8 cellular contexts compared by ENCODE assay signal in the genomic region with DNA sequence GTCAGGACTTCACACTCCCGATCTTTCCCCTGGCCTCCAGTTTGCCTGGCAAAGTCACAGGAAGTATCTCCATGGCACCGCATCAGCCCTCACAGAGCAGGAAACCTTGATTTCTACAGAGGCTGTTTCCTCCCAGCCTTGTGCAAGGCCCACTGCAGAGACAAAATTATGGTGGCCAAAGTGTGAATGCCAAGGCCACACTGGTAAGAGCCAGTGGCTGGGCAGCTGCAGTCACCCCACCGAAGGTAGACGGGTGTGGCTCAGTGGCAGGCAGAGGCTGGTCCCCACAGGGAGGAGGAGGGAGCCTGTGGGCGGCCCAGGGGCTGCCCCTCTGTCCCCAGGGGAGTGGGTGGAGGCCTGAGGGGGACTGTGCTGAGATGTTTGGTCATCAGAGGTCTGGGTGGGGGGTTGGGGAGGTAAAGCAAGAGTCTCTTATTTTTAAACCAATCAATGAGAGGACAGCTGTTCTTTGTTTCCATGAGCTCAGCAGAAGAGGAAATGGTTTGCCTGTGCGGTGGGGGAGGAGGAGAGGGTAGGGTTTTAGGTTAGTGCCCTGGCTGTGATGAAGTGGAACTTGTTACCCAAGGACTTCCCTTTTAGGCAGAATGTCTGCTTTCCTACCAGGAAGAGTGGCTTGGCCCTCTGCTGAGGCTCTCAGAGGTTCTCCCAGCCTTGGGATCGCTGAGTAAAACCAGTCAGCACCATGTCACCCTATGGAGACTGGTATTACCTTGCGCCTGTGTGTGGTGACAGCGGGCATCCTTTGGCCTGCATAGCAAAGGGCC. TPM values are rescaled to one million over a fixed set of nuclear protein-coding genes. Genes with fewer than 3 reads are reported as not detected.
DNase-seq lines count a peak whose midpoint lies in the region; ATAC-seq and TF ChIP-seq lines count a peak whose summit lies in the region.

No MANE protein-coding gene starts in this region.

- H3K4me1 ChIP-seq in mononuclear cell (ENCODE audit: insufficient read depth, low read length): peaks cover 94% of the 10 kb centered on the region

- H3K27ac Mint-ChIP-seq in T-helper 17 cell (peak overlapping the region; percentile 100), brain (peak overlapping the region; percentile 41 to 98 (median 90))

- peak overlapping the region; percentile 92 for H3K27ac ChIP-seq in HL-60 (replicated peaks)

- H3K36me3 Mint-ChIP-seq in T-helper 17 cell (ENCODE audit: low read depth) (no peaks in the 10 kb centered on the region), brain (no peaks in the 10 kb centered on the region)

- peak; percentile 92 for DNase-seq in DMS153 treated with DMSO at 0.1 percent for 48 hours (lab: John Stamatoyannopoulos, UW; ENCODE audit: unreplicated experiment)
- peak; percentile 97 to 99 for DNase-seq in HL-60 (ENCODE audit: low read depth in 1 of 2, low spot score in 1 of 2)
- DNase-seq in T-helper 17 cell: peak; percentile 40 to 63 (median 52)
- DNase-seq in stimulated activated naive CD4-positive, alpha-beta T cell (lab: John Stamatoyannopoulos, UW): peak; percentile 42 to 83 (median 77)
- no peak for DNase-seq in RKO (ENCODE audit: low spot score)

- H3K27me3 Mint-ChIP-seq in T-helper 17 cell (no peaks in the 10 kb centered on the region), brain (peaks cover 4% of the 10 kb centered on the region)

- ATAC-seq in GM21360 (IDR thresholded peaks at IDR 0.05; ENCODE audit: unreplicated experiment) (peak; percentile 39), T-helper 17 cell (peak; percentile 34)

- H3K4me1 Mint-ChIP-seq in T-helper 17 cell (peaks cover 58% of the 10 kb centered on the region), brain (peaks cover 86% of the 10 kb centered on the region)

- no peak for TF ChIP-seq CTCF in HL-60 (IDR thresholded peaks at IDR 0.05; ENCODE audit: insufficient read depth, low read length)
- no peak for TF ChIP-seq CTCF in brain (conservative IDR thresholded peaks at IDR 0.05)

- peaks cover 0 to 2% (median 0%) of the 10 kb centered on the region in 5 experiments for H3K9me3 Mint-ChIP-seq in brain

- H3K4me3 ChIP-seq in HL-60 (replicated peaks; ENCODE audit: insufficient read depth, low read length): no peak overlapping the region
- H3K4me3 ChIP-seq in mononuclear cell (ENCODE audit: low read length): peak overlapping the region; percentile 3

- H3K9me3 ChIP-seq in T-helper 17 cell (ENCODE audit: control insufficient read depth, low read length, poor library complexity, severe bottlenecking): no peaks in the 10 kb centered on the region
- no peaks in the 10 kb centered on the region for H3K9me3 ChIP-seq in mononuclear cell (ENCODE audit: low read depth, low read length)

- no peaks in the 10 kb centered on the region for H3K27me3 ChIP-seq in HL-60 (ENCODE audit: insufficient read depth, poor library complexity, severe bottlenecking)
- no peaks in the 10 kb centered on the region for H3K27me3 ChIP-seq in mononuclear cell (ENCODE audit: insufficient read depth, low read length)

- peak overlapping the region; percentile 75 for H3K4me3 Mint-ChIP-seq in T-helper 17 cell
- no peak overlapping the region for H3K4me3 Mint-ChIP-seq in brain

RNA-seq across cellular contexts. Expression of a gene that starts 18.0 kb away (rescaled TPM):
- total RNA-seq in T-helper 17 cell: 100 to 1,000 TPM; 584 to 606 TPM
- polyA plus RNA-seq in brain (ENCODE audit: insufficient read depth, low read depth, low replicate concordance): 117 TPM
- 842 TPM for total RNA-seq in mononuclear cell

RNA-seq across cellular contexts. Expression of a gene that starts 57.8 kb away (rescaled TPM):
- total RNA-seq in T-helper 17 cell: 1 to 10 TPM in 1 of 2 donors, under 1 TPM in 1; 0.13 to 1.0 TPM
- 0.49 TPM for polyA plus RNA-seq in brain (ENCODE audit: insufficient read depth, low read depth, low replicate concordance)
- total RNA-seq in mononuclear cell: 0.42 TPM
